In genomic region chr2:54053830-54054229, GRCh38 we compare ENCODE assay signal across 10 cellular contexts.
DNase-seq lines count a peak whose midpoint lies in the region; ATAC-seq and TF ChIP-seq lines count a peak whose summit lies in the region.
"Had no signal": no experiment of that assay in that cellular context is flagged by ENCODE, and none has a peak within 500 bp of the region (broad histone marks: within the 10 kb centered on the region; RNA-seq: fewer than 3 reads in every experiment).

No MANE protein-coding gene starts in this region.

- no peak overlapping the region for H2BK15ac ChIP-seq in mesenchymal stem cell (ENCODE audit: low read depth, poor library complexity, severe bottlenecking)

- H3K79me1 ChIP-seq in mesenchymal stem cell (replicated peaks; ENCODE audit: low read length, poor library complexity, severe bottlenecking), result no peaks in the 10 kb centered on the region

- H3K36me3 ChIP-seq in GM06990 (ENCODE audit: control insufficient read depth, insufficient read depth, low read length) (no peaks in the 10 kb centered on the region), colonic mucosa (no peaks in the 10 kb centered on the region), mesenchymal stem cell (ENCODE audit: control insufficient read depth in 1 of 2, insufficient read depth in 2 of 2, low read depth in 1 of 2, low read length in 2 of 2) (peaks cover 4 to 8% of the 10 kb centered on the region in 2 experiments), tibial nerve (peaks cover 0 to 46% (median 0%) of the 10 kb centered on the region in 3 donors), left ventricle myocardium inferior (peaks cover 40% of the 10 kb centered on the region)

- no peak for TF ChIP-seq EP300 in tibial nerve (IDR thresholded peaks at IDR 0.05)

- H3K9me3 ChIP-seq in colonic mucosa (no peaks in the 10 kb centered on the region), mesenchymal stem cell (ENCODE audit: control insufficient read depth, low read length) (no peaks in the 10 kb centered on the region), tibial nerve (peaks cover 0 to 13% (median 0%) of the 10 kb centered on the region in 4 donors), left ventricle myocardium inferior (replicated peaks) (peaks cover 22% of the 10 kb centered on the region)

- H4K91ac ChIP-seq in mesenchymal stem cell (ENCODE audit: low read length), result no peak overlapping the region

- WGBS in mesenchymal stem cell, result 88% methylated on average over 1 of the region's 2 CpGs
- 72 to 76% methylated on average over 2 of the region's 2 CpGs for WGBS in tibial nerve, 2 donors

- H3K4me1 ChIP-seq in colonic mucosa (no peaks in the 10 kb centered on the region), mesenchymal stem cell (ENCODE audit: control insufficient read depth, insufficient read depth, low read depth, low read length) (no peaks in the 10 kb centered on the region), tibial nerve (no peaks in the 10 kb centered on the region), left ventricle myocardium inferior (no peaks in the 10 kb centered on the region)

- ATAC-seq in GM21390 (IDR thresholded peaks at IDR 0.05; ENCODE audit: unreplicated experiment), result peak; percentile 46
- ATAC-seq in HG03354 (IDR thresholded peaks at IDR 0.05; ENCODE audit: poor library complexity, severe bottlenecking, unreplicated experiment), result peak; percentile 36

- no peak for TF ChIP-seq POLR2A in tibial nerve (IDR thresholded peaks at IDR 0.05)

- H3K27ac ChIP-seq in colonic mucosa (peak overlapping the region; percentile 35), mesenchymal stem cell (ENCODE audit: low read length, poor library complexity, severe bottlenecking) (no peak overlapping the region), tibial nerve (peak overlapping the region in 1 of 4 donors; percentile 12), left ventricle myocardium inferior (replicated peaks) (no peak overlapping the region)
- H3K27ac ChIP-seq: HL-60 had no signal

- no peak overlapping the region for H2AFZ ChIP-seq in mesenchymal stem cell (ENCODE audit: low read depth, low read length)

- no peak overlapping the region for H2BK12ac ChIP-seq in mesenchymal stem cell (ENCODE audit: low read length in 2 of 2)

- H4K8ac ChIP-seq in mesenchymal stem cell (ENCODE audit: low read length), result no peak overlapping the region

- no peak overlapping the region for H2AK5ac ChIP-seq in mesenchymal stem cell (ENCODE audit: low read length, severe bottlenecking)

- H2BK120ac ChIP-seq in mesenchymal stem cell (ENCODE audit: low read depth, low read length), result no peak overlapping the region

- no peak for TF ChIP-seq CTCF in GM06990 (IDR thresholded peaks at IDR 0.05; ENCODE audit: insufficient read depth, low read length, poor library complexity, severe bottlenecking)
- no peak for TF ChIP-seq CTCF in colonic mucosa (IDR thresholded peaks at IDR 0.05)
- no peak for TF ChIP-seq CTCF in tibial nerve (IDR thresholded peaks at IDR 0.05)
- TF ChIP-seq CTCF in left ventricle myocardium inferior (IDR thresholded peaks at IDR 0.05; ENCODE audit: borderline replicate concordance), result no peak

- H3K4me3 ChIP-seq in GM06990 (replicated peaks; ENCODE audit: low read depth, low read length) (peak overlapping the region; percentile 16), colonic mucosa (no peak overlapping the region), mesenchymal stem cell (ENCODE audit: insufficient read depth in 1 of 2, low read depth in 1 of 2, low read length in 2 of 2) (no peak overlapping the region), tibial nerve (no peak overlapping the region), left ventricle myocardium inferior (no peak overlapping the region)

- intact Hi-C loops in colonic mucosa (cut with DNase I) (no loop called here), left ventricle myocardium inferior (cut with micrococcal nuclease) (no loop called here)

- H3K14ac ChIP-seq in mesenchymal stem cell (ENCODE audit: low read length in 2 of 2), result no peak overlapping the region

- H3K18ac ChIP-seq in mesenchymal stem cell (ENCODE audit: low read depth in 1 of 2, low read length in 2 of 2), result no peak overlapping the region

- no peak overlapping the region for H2BK5ac ChIP-seq in mesenchymal stem cell (ENCODE audit: low read depth, low read length, poor library complexity, severe bottlenecking)

- no peak overlapping the region for H3K9ac ChIP-seq in colonic mucosa (ENCODE audit: low read depth in 2 of 2, low read length in 2 of 2)
- no peak overlapping the region for H3K9ac ChIP-seq in mesenchymal stem cell (ENCODE audit: low read length)

- no peak overlapping the region for H3K4ac ChIP-seq in mesenchymal stem cell (ENCODE audit: low read depth in 1 of 2, low read length in 2 of 2)

- no peak overlapping the region for H3K23ac ChIP-seq in mesenchymal stem cell (ENCODE audit: low read length in 2 of 2)

- no peak overlapping the region for H3K4me2 ChIP-seq in mesenchymal stem cell (ENCODE audit: low read length, poor library complexity, severe bottlenecking)

- peak; percentile 25 for DNase-seq in GM06990 (ENCODE audit: extremely low read depth, insufficient read length)
- no peak for DNase-seq in colonic mucosa
- DNase-seq in mesenchymal stem cell, result no peak
- no peak for DNase-seq in tibial nerve (ENCODE audit: low spot score in 2 of 2)
- DNase-seq in left ventricle myocardium inferior, result no peak
- DNase-seq in cerebellum (ENCODE audit: low spot score), result no peak
- DNase-seq: COR-L47 had no signal

- H3K27me3 ChIP-seq in GM06990 (replicated peaks; ENCODE audit: control insufficient read depth, insufficient read depth, low read length) (no peaks in the 10 kb centered on the region), colonic mucosa (no peaks in the 10 kb centered on the region), mesenchymal stem cell (ENCODE audit: control insufficient read depth in 1 of 2, insufficient read depth in 1 of 2, low read length in 2 of 2) (no peaks in the 10 kb centered on the region), tibial nerve (no peaks in the 10 kb centered on the region), left ventricle myocardium inferior (ENCODE audit: low read depth) (no peaks in the 10 kb centered on the region)
